ENCODE assay signal across 8 cellular contexts in genomic region chr3:16309558-16309957, GRCh38. TPM values are rescaled to one million over a fixed set of nuclear protein-coding genes. Genes with fewer than 3 reads are reported as not detected.
A peak's percentile ranks its signal among the peaks of the same experiment; 100 is the strongest.
DNase-seq lines count a peak whose midpoint lies in the region; ATAC-seq and TF ChIP-seq lines count a peak whose summit lies in the region.

No MANE protein-coding gene starts in this region.

- TF ChIP-seq CTCF in ovary (IDR thresholded peaks at IDR 0.05) = no peak

- DNase-seq in KBM-7 (peak; percentile 71), ovary (no peak), H7 (no peak), cerebellum (ENCODE audit: low spot score) (no peak)
- DNase-seq in activated T-cell treated with anti-CD3 and anti-CD28 coated beads, Interleukin-2, amount 50 U/mL, for 4 hours = peak; percentile 43

- no peak for TF ChIP-seq POLR2A in ovary (IDR thresholded peaks at IDR 0.05)

- H3K27me3 ChIP-seq in ovary = no peaks in the 10 kb centered on the region
- no peaks in the 10 kb centered on the region for H3K27me3 ChIP-seq in H7 (ENCODE audit: control insufficient read depth, insufficient read depth, low read length)

- H3K9me3 ChIP-seq in mesodermal cell (ENCODE audit: control insufficient read depth, low read length) = no peaks in the 10 kb centered on the region
- H3K9me3 ChIP-seq in ovary = no peaks in the 10 kb centered on the region

- H3K4me3 Mint-ChIP-seq in activated T-cell treated with anti-CD3 and anti-CD28 coated beads, Interleukin-2, amount 50 U/mL, for 4 hours = peak overlapping the region; percentile 38

- TF ChIP-seq EP300 in ovary (IDR thresholded peaks at IDR 0.05) = no peak

- H3K4me1 ChIP-seq in mesodermal cell (ENCODE audit: control insufficient read depth, insufficient read depth, low read length, poor library complexity, severe bottlenecking) (peaks cover 14% of the 10 kb centered on the region), ovary (ENCODE audit: insufficient read depth) (no peaks in the 10 kb centered on the region)

- peaks cover 36% of the 10 kb centered on the region for H3K36me3 ChIP-seq in mesodermal cell (ENCODE audit: control insufficient read depth, insufficient read depth, low read length)
- H3K36me3 ChIP-seq in ovary = no peaks in the 10 kb centered on the region
- peaks cover 5% of the 10 kb centered on the region for H3K36me3 ChIP-seq in H7 (replicated peaks; ENCODE audit: control insufficient read depth, insufficient read depth, low read length)

- H3K9me3 Mint-ChIP-seq in activated T-cell treated with anti-CD3 and anti-CD28 coated beads, Interleukin-2, amount 50 U/mL, for 4 hours = peaks cover 6% of the 10 kb centered on the region

- no peaks in the 10 kb centered on the region for H3K27me3 Mint-ChIP-seq in activated T-cell treated with anti-CD3 and anti-CD28 coated beads, Interleukin-2, amount 50 U/mL, for 4 hours (ENCODE audit: low read depth)

- H3K27ac ChIP-seq in mesodermal cell (ENCODE audit: low read depth, low read length, severe bottlenecking) = peak overlapping the region; percentile 30
- no peak overlapping the region for H3K27ac ChIP-seq in ovary

- intact Hi-C loops in ovary (cut with DNase I) = no loop called here

- WGBS in mesodermal cell (ENCODE audit: insufficient coverage in 2 of 2), 2 experiments = no CpG with 5 or more reads among the region's 2 CpGs
- WGBS in ovary, 3 donors = 45 to 91% (median 80%) methylated on average over 2 of the region's 2 CpGs

- H3K4me1 Mint-ChIP-seq in activated T-cell treated with anti-CD3 and anti-CD28 coated beads, Interleukin-2, amount 50 U/mL, for 4 hours (ENCODE audit: low read depth) = peaks cover 87% of the 10 kb centered on the region

- ATAC-seq in GM18498 (IDR thresholded peaks at IDR 0.05; ENCODE audit: unreplicated experiment) (peak; percentile 84), GM21825 (IDR thresholded peaks at IDR 0.05; ENCODE audit: unreplicated experiment) (peak; percentile 77)
- ATAC-seq in activated T-cell treated with anti-CD3 and anti-CD28 coated beads, Interleukin-2, amount 50 U/mL, for 4 hours = peak; percentile 86 to 89

- in situ Hi-C loops in KBM-7 (cut with MboI; ENCODE audit: low pct_unique_long_range_greater_than_20kb, low sequenced_read_pairs) = no loop called here

- H3K4me3 ChIP-seq in mesodermal cell (ENCODE audit: extremely low read depth, insufficient read depth, low read length, poor library complexity, severe bottlenecking) = no peak overlapping the region
- H3K4me3 ChIP-seq in ovary = no peak overlapping the region
- H3K4me3 ChIP-seq in H7 (ENCODE audit: insufficient read depth, low read depth, low read length) = no peak overlapping the region

- peaks cover 47% of the 10 kb centered on the region for H3K36me3 Mint-ChIP-seq in activated T-cell treated with anti-CD3 and anti-CD28 coated beads, Interleukin-2, amount 50 U/mL, for 4 hours (ENCODE audit: insufficient read depth)

RNA-seq across cellular contexts. Expression of gene OXNAD1, which starts 44.5 kb away (rescaled TPM):
- 10 to 100 TPM; 24.6 to 25.5 (median 24.8) TPM for total RNA-seq in activated T-cell treated with anti-CD3 and anti-CD28 coated beads, Interleukin-2, amount 50 U/mL, for 4 hours
- polyA plus RNA-seq in mesodermal cell (2013, experiment 1 of 2) = 11.8 TPM
- 12.3 TPM for polyA plus RNA-seq in mesodermal cell (2013, experiment 2 of 2)
- total RNA-seq in ovary = 10 to 100 TPM in 6 of 7 donors, 1 to 10 TPM in 1; 7.9 to 16.3 (median 12.4) TPM
- 1 to 10 TPM; 4.0 to 8.9 TPM for polyA plus RNA-seq in ovary
- total RNA-seq in H7 (2014; rRNA removed; shearing (Covaris generic)) = 28.4 and 29.0 TPM in 2 replicates
- 28.9 TPM for total RNA-seq in cerebellum

RNA-seq across cellular contexts. Expression of gene DPH3, which starts 44.8 kb away (rescaled TPM):
- 10 to 100 TPM; 30.2 to 37.9 (median 33.4) TPM for total RNA-seq in activated T-cell treated with anti-CD3 and anti-CD28 coated beads, Interleukin-2, amount 50 U/mL, for 4 hours
- polyA plus RNA-seq in mesodermal cell (2013, experiment 1 of 2) = 44.4 TPM
- 41.6 TPM for polyA plus RNA-seq in mesodermal cell (2013, experiment 2 of 2)
- total RNA-seq in ovary (10 to 100 TPM; 10.8 to 28.3 (median 15.5) TPM), cerebellum (16.1 TPM)
- 10 to 100 TPM in 1 of 2 donors, 1 to 10 TPM in 1; 7.4 to 12.4 TPM for polyA plus RNA-seq in ovary
- total RNA-seq in H7 (2014; rRNA removed; shearing (Covaris generic)) = 9.7 and 15.0 TPM in 2 replicates

Comparison
In these comparisons a context has a peak if more than half of its experiments do, and no peak if none do; other contexts are left out.
1. DNase-seq: peak in KBM-7 (single experiment) and activated T-cell treated with anti-CD3 and anti-CD28 coated beads, Interleukin-2, amount 50 U/mL, for 4 hours (single experiment); none in ovary (0 of 5), H7 (single experiment) and cerebellum (single experiment).
2. Peak in every context shown above with its lines, with median percentiles within 50 percentile points of each other: ATAC-seq.